8 cellular contexts compared by ENCODE assay signal in genomic region chr12:128783129-128783574, GRCh38. TPM values are rescaled to one million over a fixed set of nuclear protein-coding genes. Genes with fewer than 3 reads are reported as not detected.
A peak's percentile ranks its signal among the peaks of the same experiment; 100 is the strongest.
DNase-seq lines count a peak whose midpoint lies in the region; ATAC-seq and TF ChIP-seq lines count a peak whose summit lies in the region.

No MANE protein-coding gene starts in this region.

- DNase-seq in DMS53 (lab: John Stamatoyannopoulos, UW) = peak; percentile 10
- DNase-seq in DMS53 treated with DMSO at 0.1 percent for 48 hours (lab: John Stamatoyannopoulos, UW; ENCODE audit: unreplicated experiment) = no peak
- DNase-seq in activated CD8-positive, alpha-beta memory T cell treated with anti-CD3 and anti-CD28 coated beads, Interleukin-2, amount 50 U/mL, for 4 hours = peak; percentile 23
- DNase-seq in stimulated activated CD4-positive, alpha-beta T cell treated with anti-CD3 and anti-CD28 coated beads, Interleukin-15, amount 100 ng/mL, for 48 hours (ENCODE audit: low read depth in 2 of 2) = peak; percentile 6 to 10
- no peak for DNase-seq in glutamatergic neuron
- DNase-seq in left ventricle myocardium superior = no peak
- no peak for DNase-seq in NCI-H1105 treated with DMSO at 0.1 percent for 48 hours (lab: John Stamatoyannopoulos, UW)

- intact Hi-C loops in left ventricle myocardium superior (cut with micrococcal nuclease) = no loop called here

- peaks cover 10% of the 10 kb centered on the region for H3K36me3 Mint-ChIP-seq in glutamatergic neuron (ENCODE audit: unreplicated experiment)

- H3K4me3 Mint-ChIP-seq in glutamatergic neuron (ENCODE audit: unreplicated experiment) = no peak overlapping the region

- peaks cover 2% of the 10 kb centered on the region for H3K4me1 Mint-ChIP-seq in glutamatergic neuron (ENCODE audit: low read depth, unreplicated experiment)

- no peak overlapping the region for H3K27ac Mint-ChIP-seq in glutamatergic neuron (ENCODE audit: unreplicated experiment)

- H3K9me3 Mint-ChIP-seq in glutamatergic neuron (ENCODE audit: unreplicated experiment) = peaks cover 13% of the 10 kb centered on the region

- H3K27me3 Mint-ChIP-seq in glutamatergic neuron (ENCODE audit: unreplicated experiment) = peaks cover 8% of the 10 kb centered on the region

- ATAC-seq in HG03139 (IDR thresholded peaks at IDR 0.05; ENCODE audit: unreplicated experiment) (peak; percentile 59), left ventricle myocardium superior (no peak)

- no peak for TF ChIP-seq CTCF in glutamatergic neuron (IDR thresholded peaks at IDR 0.05; ENCODE audit: partially characterized antibody, unreplicated experiment)

RNA-seq across cellular contexts. Expression of gene SLC15A4, which starts 40.6 kb away (rescaled TPM):
- 23.0 TPM for total RNA-seq in glutamatergic neuron (ENCODE audit: unreplicated experiment)
- 14.0 TPM for total RNA-seq in left ventricle myocardium superior

Comparison
In these comparisons a context has a peak if more than half of its experiments do, and no peak if none do; other contexts are left out.
1. DNase-seq: peak in DMS53 (single experiment), activated CD8-positive, alpha-beta memory T cell treated with anti-CD3 and anti-CD28 coated beads, Interleukin-2, amount 50 U/mL, for 4 hours (single experiment) and stimulated activated CD4-positive, alpha-beta T cell treated with anti-CD3 and anti-CD28 coated beads, Interleukin-15, amount 100 ng/mL, for 48 hours (2 of 2); none in DMS53 treated with DMSO at 0.1 percent for 48 hours (single experiment), glutamatergic neuron (single experiment), left ventricle myocardium superior (single experiment) and NCI-H1105 treated with DMSO at 0.1 percent for 48 hours (single experiment).